In genomic region chr1:89908993-89909436, GRCh38 we compare ENCODE assay signal across 9 cellular contexts.
DNase-seq lines count a peak whose midpoint lies in the region; ATAC-seq, FAIRE-seq and TF ChIP-seq lines count a peak whose summit lies in the region.
"Had no signal": no experiment of that assay in that cellular context is flagged by ENCODE, and none has a peak within 500 bp of the region (broad histone marks: within the 10 kb centered on the region; RNA-seq: fewer than 3 reads in every experiment).

No MANE protein-coding gene starts in this region.

- CTCF ChIA-PET in GM12878 (lab: Yijun Ruan, JAX) = interaction anchor here (0.6 to 1.7 kb wide), 3 partner anchors 11 to 66 kb away, joined by 3 to 6 read pairs (median 3); no protein-coding TSS in a partner anchor

- H3K9ac ChIP-seq in BLaER1 treated with 17β-estradiol and CSF1 and Interleukin-3, amounts not matched to agents 10 nM and 100 nM = peak overlapping the region in 10 of 11 experiments; percentile 19 to 69 (median 56); a peak in 18 of 22 replicates
- no peak overlapping the region for H3K9ac ChIP-seq in GM12878 (ENCODE audit: control insufficient read depth, insufficient read depth, low read length)

- peaks cover 58% of the 10 kb centered on the region for H3K4me1 Mint-ChIP-seq in mesothelial cell of epicardium

- FAIRE-seq in GM12878 (lab: Jason Lieb, UNC) = peak; percentile 18
- FAIRE-seq: GM18507 had no signal

- peaks cover 58 to 78% (median 63%) of the 10 kb centered on the region in 10 experiments for H3K4me1 ChIP-seq in BLaER1 treated with 17β-estradiol and CSF1 and Interleukin-3, amounts not matched to agents 10 nM and 100 nM
- peaks cover 22% of the 10 kb centered on the region for H3K4me1 ChIP-seq in GM12878 (ENCODE audit: control insufficient read depth, insufficient read depth, low read length)

- peaks cover 0 to 11% (median 0%) of the 10 kb centered on the region in 11 experiments; a peak in 5 of 22 replicates for H3K9me3 ChIP-seq in BLaER1 treated with 17β-estradiol and CSF1 and Interleukin-3, amounts not matched to agents 10 nM and 100 nM (replicated peaks in 1 of 11)
- H3K9me3 ChIP-seq in GM12878 (replicated peaks; ENCODE audit: control insufficient read depth, insufficient read depth, low read length) = no peaks in the 10 kb centered on the region

- intact Hi-C loops in GM12878 (cut with micrococcal nuclease; ENCODE audit: unreplicated experiment) = no loop called here

- DNase-seq in KBM-7 (peak; percentile 65), GM12878 (ENCODE audit: low read depth, low spot score) (no peak), mesothelial cell of epicardium (ENCODE audit: low spot score in 2 of 2, unreplicated experiment in 2 of 2) (no peak)
- DNase-seq in activated CD8-positive, alpha-beta memory T cell treated with anti-CD3 and anti-CD28 coated beads, Interleukin-2, amount 50 U/mL, for 4 hours = no peak
- DNase-seq in stimulated activated CD4-positive, alpha-beta T cell treated with anti-CD3 and anti-CD28 coated beads, Interleukin-4, amount 100 ng/mL, for 4 hours = no peak

- peaks cover 19 to 49% (median 38%) of the 10 kb centered on the region in 11 experiments; a peak in 20 of 22 replicates for H3K36me3 ChIP-seq in BLaER1 treated with 17β-estradiol and CSF1 and Interleukin-3, amounts not matched to agents 10 nM and 100 nM
- peaks cover 0 to 1% of the 10 kb centered on the region in 2 experiments; a peak in 2 of 4 replicates for H3K36me3 ChIP-seq in GM12878 (ENCODE audit: control insufficient read depth in 2 of 2, insufficient read depth in 2 of 2, low read length in 1 of 2)

- no TSS peak for BruUV-seq in GM12878 (replicated peaks; lab: Mats Ljungman, UMichigan)

- H3K36me3 Mint-ChIP-seq in mesothelial cell of epicardium = no peaks in the 10 kb centered on the region

- H3K4me3 ChIP-seq in BLaER1 treated with 17β-estradiol and CSF1 and Interleukin-3, amounts not matched to agents 10 nM and 100 nM = peak overlapping the region in 3 of 10 experiments; percentile 1 to 34 (median 30); a peak in 3 of 20 replicates
- no peak overlapping the region for H3K4me3 ChIP-seq in GM12878

- TF ChIP-seq EP300 in GM12878 (IDR thresholded peaks at IDR 0.05; ENCODE audit: borderline replicate concordance in 1 of 2, control insufficient read depth in 1 of 2, low read depth in 2 of 2, low read length in 2 of 2) = no peak

- peaks cover 0 to 100% (median 7%) of the 10 kb centered on the region in 11 experiments; a peak in 13 of 22 replicates for H4K20me1 ChIP-seq in BLaER1 treated with 17β-estradiol and CSF1 and Interleukin-3, amounts not matched to agents 10 nM and 100 nM
- H4K20me1 ChIP-seq in GM12878 (ENCODE audit: control insufficient read depth, insufficient read depth) = no peaks in the 10 kb centered on the region

- H3K27ac Mint-ChIP-seq in mesothelial cell of epicardium = peak overlapping the region; percentile 45

- TF ChIP-seq CTCF in GM12878 (IDR thresholded peaks at IDR 0.05 in 2 of 3, conservative IDR thresholded peaks at IDR 0.05 in 1 of 3; ENCODE audit: control insufficient read depth in 2 of 3, extremely low read depth in 1 of 3, insufficient read depth in 1 of 3, low read depth in 3 of 3, low read length in 3 of 3) (no peak), mesothelial cell of epicardium (IDR thresholded peaks at IDR 0.05; ENCODE audit: unreplicated experiment) (no peak)

- TF ChIP-seq RAD21 in GM12878 (IDR thresholded peaks at IDR 0.05; ENCODE audit: insufficient read depth, low read depth, low read length) = no peak

- peak overlapping the region; percentile 66 to 90 (median 77) for H3K4me2 ChIP-seq in BLaER1 treated with 17β-estradiol and CSF1 and Interleukin-3, amounts not matched to agents 10 nM and 100 nM
- H3K4me2 ChIP-seq in GM12878 (ENCODE audit: control insufficient read depth, insufficient read depth) = no peak overlapping the region

- 82% methylated on average over 3 of the region's 3 CpGs for WGBS in GM12878 (ENCODE audit: insufficient coverage, insufficient replicate concordance, low lambda C conversion rate, missing lambda C conversion rate)

- ATAC-seq in GM12878 (peak; percentile 18; the same call in 2 of the 3 replicates), GM21367 (IDR thresholded peaks at IDR 0.05; ENCODE audit: unreplicated experiment) (no peak), HG03135 (IDR thresholded peaks at IDR 0.05; ENCODE audit: unreplicated experiment) (no peak)

- no peak for TF ChIP-seq POLR2A in GM12878 (IDR thresholded peaks at IDR 0.05; ENCODE audit: low read depth, low read length)

- POLR2A ChIA-PET in GM12878 (lab: Charles Lee) = interaction anchor here (0.6 to 1.1 kb wide), 2 partner anchors 10 to 323 kb away, joined by 3 read pairs; no protein-coding TSS in a partner anchor

- H3K27me3 ChIP-seq in BLaER1 treated with 17β-estradiol and CSF1 and Interleukin-3, amounts not matched to agents 10 nM and 100 nM = no peaks in the 10 kb centered on the region
- H3K27me3 ChIP-seq in GM12878 (replicated peaks in 1 of 2; ENCODE audit: control insufficient read depth in 2 of 2, insufficient read depth in 2 of 2, low read length in 1 of 2) = no peaks in the 10 kb centered on the region

- H3K79me2 ChIP-seq in GM12878 (ENCODE audit: control insufficient read depth, insufficient read depth, low read length) = peaks cover 2% of the 10 kb centered on the region; the same call in 1 of the 2 replicates

- in situ Hi-C loops in KBM-7 (cut with MboI; ENCODE audit: low pct_unique_long_range_greater_than_20kb, low sequenced_read_pairs) (no loop called here), GM12878 (cut with MboI) (no loop called here)

- peak overlapping the region in 10 of 11 experiments; percentile 66 to 86 (median 76); a peak in 20 of 22 replicates for H3K27ac ChIP-seq in BLaER1 treated with 17β-estradiol and CSF1 and Interleukin-3, amounts not matched to agents 10 nM and 100 nM
- peak overlapping the region; percentile 38; the same call in 1 of the 2 replicates for H3K27ac ChIP-seq in GM12878 (ENCODE audit: control insufficient read depth, insufficient read depth)

- H3K4me3 Mint-ChIP-seq in mesothelial cell of epicardium = no peak overlapping the region

- RAD21 ChIA-PET in GM12878 (lab: Charles Lee; ENCODE audit: unreplicated experiment) = interaction anchor here (1.7 kb wide), 1 partner anchor 58 kb away, joined by 4 read pairs; no protein-coding TSS in a partner anchor

- SMC1A ChIA-PET in GM12878 (lab: Charles Lee; ENCODE audit: uncharacterized antibody, unreplicated experiment) = interaction anchor here (0.8 to 2.3 kb wide), 6 partner anchors 8 to 127 kb away, joined by 3 to 11 read pairs (median 4); no protein-coding TSS in a partner anchor

- H3K9me3 Mint-ChIP-seq in mesothelial cell of epicardium = no peaks in the 10 kb centered on the region

- H2AFZ ChIP-seq in GM12878 (ENCODE audit: control insufficient read depth, low read depth, low read length) = no peak overlapping the region

- H3K27me3 Mint-ChIP-seq in mesothelial cell of epicardium (ENCODE audit: low read depth) = no peaks in the 10 kb centered on the region

TF ChIP-seq in GM12878, 131 proteins besides CTCF, POLR2A, EP300 and RAD21:
- TF ChIP-seq E2F8 (IDR thresholded peaks at IDR 0.05; ENCODE audit: low read depth, partially characterized antibody) (no peak), IKZF1 (conservative IDR thresholded peaks at IDR 0.05) (0 out of 2 replicates have a peak, but pooled peaks have one; percentile 3), HDAC6 (IDR thresholded peaks at IDR 0.05; ENCODE audit: unreplicated experiment) (no peak), NFIC (IDR thresholded peaks at IDR 0.05; ENCODE audit: low read depth, low read length) (no peak), EED (IDR thresholded peaks at IDR 0.05; ENCODE audit: low read depth) (no peak), GABPA (IDR thresholded peaks at IDR 0.05; ENCODE audit: low read depth) (no peak), SMC3 (IDR thresholded peaks at IDR 0.05; ENCODE audit: borderline replicate concordance, low read length) (no peak), POU2F2 (IDR thresholded peaks at IDR 0.05; ENCODE audit: borderline replicate concordance, low read depth, low read length) (no peak)
